In genomic region chr2:157150747-157151146, GRCh38 we compare ENCODE assay signal across 12 cellular contexts.
DNase-seq lines count a peak whose midpoint lies in the region; ATAC-seq, FAIRE-seq and TF ChIP-seq lines count a peak whose summit lies in the region.
"Had no signal": no experiment of that assay in that cellular context is flagged by ENCODE, and none has a peak within 500 bp of the region (broad histone marks: within the 10 kb centered on the region; RNA-seq: fewer than 3 reads in every experiment).

No MANE protein-coding gene starts in this region.

- RAD21 ChIA-PET in GM12878 (lab: Charles Lee; ENCODE audit: unreplicated experiment): interaction anchor here (1.3 to 1.4 kb wide), 2 partner anchors 30 to 42 kb away, joined by 3 to 8 read pairs; no protein-coding TSS in a partner anchor

- H3K9me3 ChIP-seq in GM12878 (replicated peaks; ENCODE audit: control insufficient read depth, insufficient read depth, low read length) (no peaks in the 10 kb centered on the region), OCI-LY7 (ENCODE audit: low read length) (no peaks in the 10 kb centered on the region)

- H3K79me2 ChIP-seq in GM12878 (ENCODE audit: control insufficient read depth, insufficient read depth, low read length) (no peaks in the 10 kb centered on the region), OCI-LY7 (ENCODE audit: insufficient read depth, low read depth, low read length) (no peaks in the 10 kb centered on the region)

- H2AFZ ChIP-seq in GM12878 (ENCODE audit: control insufficient read depth, low read depth, low read length) (no peak overlapping the region), OCI-LY7 (ENCODE audit: low read length) (no peak overlapping the region)

- in situ Hi-C loops in GM12878 (cut with MboI): no loop called here

- POLR2A ChIA-PET in GM10248 (lab: Yijun Ruan, JAX) (no interaction called here), GM12878 (lab: Charles Lee) (no interaction called here), OCI-LY7 (lab: Charles Lee) (no interaction called here)

- peak; percentile 92 for ATAC-seq in GM21367 (IDR thresholded peaks at IDR 0.05; ENCODE audit: unreplicated experiment)
- ATAC-seq in HG03103 (IDR thresholded peaks at IDR 0.05; ENCODE audit: low read depth, unreplicated experiment): peak; percentile 82
- ATAC-seq in GM12878: peak; percentile 93

- no peak overlapping the region for H3K9ac ChIP-seq in GM12878 (ENCODE audit: control insufficient read depth, insufficient read depth, low read length)

- H4K20me1 ChIP-seq in GM12878 (ENCODE audit: control insufficient read depth, insufficient read depth) (no peaks in the 10 kb centered on the region), OCI-LY7 (ENCODE audit: insufficient read depth, low read length) (no peaks in the 10 kb centered on the region)

- whole genome bisulfite sequencing in GM12878 (ENCODE audit: insufficient coverage, insufficient replicate concordance, low lambda C conversion rate, missing lambda C conversion rate): 1% methylated on average over 3 of the region's 3 CpGs

- BruUV-seq in GM12878 (replicated peaks; lab: Mats Ljungman, UMichigan) (no TSS peak), OCI-LY7 (replicated peaks; lab: Mats Ljungman, UMichigan) (no TSS peak)

- TF ChIP-seq EP300 in GM12878 (IDR thresholded peaks at IDR 0.05; ENCODE audit: borderline replicate concordance in 1 of 2, control insufficient read depth in 1 of 2, low read depth in 2 of 2, low read length in 2 of 2): peak; percentile 77 to 83; a peak in 2 of 4 replicates

- FAIRE-seq in GM12878 (lab: Jason Lieb, UNC): peak; percentile 61

- TF ChIP-seq RAD21 in GM12878 (IDR thresholded peaks at IDR 0.05; ENCODE audit: insufficient read depth, low read depth, low read length): no peak

- no peaks in the 10 kb centered on the region for H3K9me2 ChIP-seq in OCI-LY7 (ENCODE audit: insufficient read depth, low read length)

- intact Hi-C loops in GM12878 (cut with micrococcal nuclease; ENCODE audit: unreplicated experiment) (loop anchor here (1.0 to 10.0 kb wide), 2 partner anchors 88 to 324 kb away; no protein-coding TSS in a partner anchor), OCI-LY7 (cut with micrococcal nuclease; ENCODE audit: unreplicated experiment) (loop anchor here (10.0 kb wide), 1 partner anchor 1194 kb away; no protein-coding TSS in a partner anchor), head of caudate nucleus (cut with DNase I) (no loop called here)

- H3K36me3 ChIP-seq in GM12878 (ENCODE audit: control insufficient read depth in 2 of 2, insufficient read depth in 2 of 2, low read length in 1 of 2) (no peaks in the 10 kb centered on the region), OCI-LY7 (ENCODE audit: insufficient read depth, low read length) (no peaks in the 10 kb centered on the region)

- DNase-seq in GM10248 (ENCODE audit: extremely low spot score) (peak; percentile 29), GM12878 (ENCODE audit: low read depth, low spot score) (peak; percentile 68), OCI-LY7 (ENCODE audit: low spot score) (no peak), head of caudate nucleus (no peak), anterior cingulate cortex (lab: John Stamatoyannopoulos, UW) (no peak), cerebellum (ENCODE audit: low spot score) (no peak)
- DNase-seq: activated gamma-delta T cell; C1 segment of cervical spinal cord; Right ventricle myocardium superior; stimulated activated CD8-positive, alpha-beta memory T cell treated with anti-CD3 and anti-CD28 coated beads, Interleukin-4, amount 100 ng/mL, for 48 hours had no signal

- H3K4me1 ChIP-seq in GM12878 (ENCODE audit: control insufficient read depth, insufficient read depth, low read length): peaks cover 10% of the 10 kb centered on the region
- no peaks in the 10 kb centered on the region for H3K4me1 ChIP-seq in OCI-LY7 (ENCODE audit: insufficient read depth, low read length, poor library complexity, severe bottlenecking)

- CTCF ChIA-PET in GM10248 (lab: Yijun Ruan, JAX): no interaction called here
- CTCF ChIA-PET in GM12878 (lab: Yijun Ruan, JAX): interaction anchor here (1.0 to 2.4 kb wide), 2 partner anchors 14 to 43 kb away, joined by 3 to 9 read pairs; no protein-coding TSS in a partner anchor
- CTCF ChIA-PET in OCI-LY7 (lab: Charles Lee; ENCODE audit: unreplicated experiment): no interaction called here

- no peak for TF ChIP-seq POLR2A in GM12878 (IDR thresholded peaks at IDR 0.05; ENCODE audit: low read depth, low read length)

- no peak for TF ChIP-seq CTCF in GM10248 (IDR thresholded peaks at IDR 0.05; ENCODE audit: control extremely low read depth, extremely low read depth, low read depth, missing control alignments)
- no peak for TF ChIP-seq CTCF in GM12878 (IDR thresholded peaks at IDR 0.05 in 2 of 3, conservative IDR thresholded peaks at IDR 0.05 in 1 of 3; ENCODE audit: control insufficient read depth in 2 of 3, extremely low read depth in 1 of 3, insufficient read depth in 1 of 3, low read depth in 3 of 3, low read length in 3 of 3)
- TF ChIP-seq CTCF in OCI-LY7 (conservative IDR thresholded peaks at IDR 0.05; ENCODE audit: low read length): no peak

- SMC1A ChIA-PET in GM12878 (lab: Charles Lee; ENCODE audit: uncharacterized antibody, unreplicated experiment): interaction anchor here (0.7 to 2.8 kb wide), 6 partner anchors 29 to 92 kb away, joined by 3 to 18 read pairs (median 6); no protein-coding TSS in a partner anchor

- no peaks in the 10 kb centered on the region for H3K27me3 ChIP-seq in GM12878 (replicated peaks in 1 of 2; ENCODE audit: control insufficient read depth in 2 of 2, insufficient read depth in 2 of 2, low read length in 1 of 2)

- H3K4me2 ChIP-seq in GM12878 (ENCODE audit: control insufficient read depth, insufficient read depth) (peak overlapping the region; percentile 22; the same call in 1 of the 2 replicates), OCI-LY7 (ENCODE audit: low read length) (no peak overlapping the region)

- H3K27ac ChIP-seq in GM12878 (ENCODE audit: control insufficient read depth, insufficient read depth): peak overlapping the region; percentile 18; the same call in 1 of the 2 replicates
- no peak overlapping the region for H3K27ac ChIP-seq in OCI-LY7 (ENCODE audit: low read depth, low read length, poor library complexity, severe bottlenecking)

- H3K4me3 ChIP-seq in GM12878 (no peak overlapping the region), OCI-LY7 (ENCODE audit: low read depth, low read length, poor library complexity, severe bottlenecking) (no peak overlapping the region)

TF ChIP-seq in GM12878, 131 proteins besides CTCF, POLR2A, EP300 and RAD21 (continues in another document):
- TF ChIP-seq YY1 (IDR thresholded peaks at IDR 0.05; ENCODE audit: low read depth, low read length) (no peak), ZNF687 (IDR thresholded peaks at IDR 0.05) (no peak), NR2C1 (IDR thresholded peaks at IDR 0.05) (peak; percentile 20; the same call in 1 of the 2 replicates), BCL3 (IDR thresholded peaks at IDR 0.05; ENCODE audit: borderline replicate concordance, insufficient read depth, low read depth, low read length, poor library complexity, severe bottlenecking) (no peak)

Comparison
In these comparisons a context has a peak if more than half of its experiments do, and no peak if none do; other contexts are left out.
1. DNase-seq: peak in GM10248 (single experiment) and GM12878 (single experiment); none in OCI-LY7 (single experiment), head of caudate nucleus (0 of 42), anterior cingulate cortex (0 of 58) and cerebellum (single experiment).
2. Peak in every context shown above with its lines, with median percentiles within 50 percentile points of each other: ATAC-seq.